In genomic region chr10:101466016-101466912, GRCh38 we compare ENCODE assay signal across 14 cellular contexts.
A peak's percentile ranks its signal among the peaks of the same experiment; 100 is the strongest.
DNase-seq lines count a peak whose midpoint lies in the region; ATAC-seq and TF ChIP-seq lines count a peak whose summit lies in the region.
"Had no signal": no experiment of that assay in that cellular context is flagged by ENCODE, and none has a peak within 500 bp of the region (broad histone marks: within the 10 kb centered on the region; RNA-seq: fewer than 3 reads in every experiment).

No MANE protein-coding gene starts in this region.

- no peaks in the 10 kb centered on the region for H3K36me3 Mint-ChIP-seq in glutamatergic neuron (ENCODE audit: unreplicated experiment)

- WGBS in right lobe of liver (ENCODE audit: insufficient coverage, low coverage, low lambda C conversion rate, missing lambda C conversion rate), result 80% methylated on average over 4 of the region's 5 CpGs

- peak overlapping the region; percentile 40 for H3K4me3 Mint-ChIP-seq in glutamatergic neuron (ENCODE audit: unreplicated experiment)
- H3K4me3 Mint-ChIP-seq: activated CD4-positive, alpha-beta T cell treated with anti-CD3 and anti-CD28 coated beads, Interleukin-2, amount 10 ng/mL, durations not matched to agents 24 days and 14 days; CD4-positive, alpha-beta T cell; stimulated activated naive CD8-positive, alpha-beta T cell treated with anti-CD3 and anti-CD28 coated beads, Interleukin-15, amount 100 ng/mL, for 72 hours had no signal

- intact Hi-C loops in right lobe of liver (cut with DNase I), result no loop called here

- H3K27me3 Mint-ChIP-seq in glutamatergic neuron (ENCODE audit: unreplicated experiment), result no peaks in the 10 kb centered on the region
- H3K27me3 Mint-ChIP-seq: CD4-positive, alpha-beta T cell; stimulated activated naive CD8-positive, alpha-beta T cell treated with anti-CD3 and anti-CD28 coated beads, Interleukin-15, amount 100 ng/mL, for 72 hours had no signal

- ATAC-seq in right lobe of liver (no peak), GM21423 (IDR thresholded peaks at IDR 0.05; ENCODE audit: unreplicated experiment) (no peak)

- peaks cover 28% of the 10 kb centered on the region for H3K4me1 ChIP-seq in HAP-1
- no peaks in the 10 kb centered on the region for H3K4me1 ChIP-seq in right lobe of liver
- H3K4me1 ChIP-seq: parathyroid adenoma had no signal

- no peaks in the 10 kb centered on the region for H3K36me3 ChIP-seq in HAP-1 (replicated peaks)
- no peaks in the 10 kb centered on the region for H3K36me3 ChIP-seq in right lobe of liver

- TF ChIP-seq CTCF in glutamatergic neuron (IDR thresholded peaks at IDR 0.05; ENCODE audit: partially characterized antibody, unreplicated experiment), result no peak
- TF ChIP-seq CTCF in right lobe of liver (IDR thresholded peaks at IDR 0.05), result no peak

- no peak for TF ChIP-seq POLR2A in right lobe of liver (IDR thresholded peaks at IDR 0.05)

- peak overlapping the region; percentile 82 for H3K27ac Mint-ChIP-seq in glutamatergic neuron (ENCODE audit: unreplicated experiment)
- H3K27ac Mint-ChIP-seq: activated CD4-positive, alpha-beta T cell treated with anti-CD3 and anti-CD28 coated beads, Interleukin-2, amount 10 ng/mL, durations not matched to agents 24 days and 14 days; CD4-positive, alpha-beta T cell; stimulated activated naive CD8-positive, alpha-beta T cell treated with anti-CD3 and anti-CD28 coated beads, Interleukin-15, amount 100 ng/mL, for 72 hours had no signal

- in situ Hi-C loops in HAP-1 (cut with MboI; ENCODE audit: low sequenced_read_pairs), result no loop called here

- H3K4me3 ChIP-seq in HAP-1, result no peak overlapping the region
- H3K4me3 ChIP-seq in right lobe of liver, result no peak overlapping the region
- H3K4me3 ChIP-seq: hepatocyte had no signal

- peaks cover 3% of the 10 kb centered on the region for H3K9me3 Mint-ChIP-seq in glutamatergic neuron (ENCODE audit: unreplicated experiment)
- H3K9me3 Mint-ChIP-seq: activated CD4-positive, alpha-beta T cell treated with anti-CD3 and anti-CD28 coated beads, Interleukin-2, amount 10 ng/mL, durations not matched to agents 24 days and 14 days; CD4-positive, alpha-beta T cell; stimulated activated naive CD8-positive, alpha-beta T cell treated with anti-CD3 and anti-CD28 coated beads, Interleukin-15, amount 100 ng/mL, for 72 hours had no signal

- H3K9me3 ChIP-seq in HAP-1, result no peaks in the 10 kb centered on the region
- H3K9me3 ChIP-seq in right lobe of liver, result no peaks in the 10 kb centered on the region

- DNase-seq in HAP-1 (ENCODE audit: low spot score in 2 of 2), result peak; percentile 27 to 31
- DNase-seq in NCI-H146 treated with DMSO at 0.1 percent for 48 hours (lab: John Stamatoyannopoulos, UW; ENCODE audit: unreplicated experiment), result peak; percentile 47
- DNase-seq in NCI-H82 (lab: John Stamatoyannopoulos, UW), result peak; percentile 98
- no peak for DNase-seq in glutamatergic neuron
- DNase-seq in right lobe of liver, result no peak
- no peak for DNase-seq in GOT3 (lab: John Stamatoyannopoulos, UW)
- DNase-seq in HK-2 (ENCODE audit: unreplicated experiment), result no peak
- DNase-seq: CD4-positive, alpha-beta T cell; NCI-H2171 had no signal

- peaks cover 28% of the 10 kb centered on the region for H3K4me1 Mint-ChIP-seq in glutamatergic neuron (ENCODE audit: low read depth, unreplicated experiment)
- H3K4me1 Mint-ChIP-seq: activated CD4-positive, alpha-beta T cell treated with anti-CD3 and anti-CD28 coated beads, Interleukin-2, amount 10 ng/mL, durations not matched to agents 24 days and 14 days; stimulated activated naive CD8-positive, alpha-beta T cell treated with anti-CD3 and anti-CD28 coated beads, Interleukin-15, amount 100 ng/mL, for 72 hours had no signal

- H3K27me3 ChIP-seq in HAP-1 (ENCODE audit: low read depth) (no peaks in the 10 kb centered on the region), right lobe of liver (no peaks in the 10 kb centered on the region)
- H3K27me3 ChIP-seq: hepatocyte had no signal

- no peak overlapping the region for H3K27ac ChIP-seq in right lobe of liver
- H3K27ac ChIP-seq: hepatocyte, parathyroid adenoma had no signal

Comparison
In these comparisons a context has a peak if more than half of its experiments do, and no peak if none do; other contexts are left out.
1. DNase-seq: peak in HAP-1 (2 of 2), NCI-H146 treated with DMSO at 0.1 percent for 48 hours (single experiment) and NCI-H82 (single experiment); none in glutamatergic neuron (single experiment), right lobe of liver (0 of 3), GOT3 (single experiment) and HK-2 (single experiment).